In genomic region chr10:33279276-33279675, GRCh38 we compare ENCODE assay signal across 27 cellular contexts. TPM values are rescaled to one million over a fixed set of nuclear protein-coding genes. Genes with fewer than 3 reads are reported as not detected.
DNase-seq lines count a peak whose midpoint lies in the region; ATAC-seq, FAIRE-seq and TF ChIP-seq lines count a peak whose summit lies in the region.
"Had no signal": no experiment of that assay in that cellular context is flagged by ENCODE, and none has a peak within 500 bp of the region (broad histone marks: within the 10 kb centered on the region; RNA-seq: fewer than 3 reads in every experiment).

No MANE protein-coding gene starts in this region.

- peaks cover 40% of the 10 kb centered on the region for H3K27me3 Mint-ChIP-seq in activated T-helper 1 cell treated with anti-CD3 and anti-CD28 coated beads, Interleukin-12 subunit alpha, Interleukin-12 subunit beta, Interleukin-2, Interleukin-4 antibody, amounts not matched to agents 30 ng/mL and 10 ng/mL and 1 ng/mL, durations not matched to agents 14 hours and 24 hours and 36 hours (ENCODE audit: insufficient read depth)
- H3K27me3 Mint-ChIP-seq: type B pancreatic cell had no signal

- H3K9me3 Mint-ChIP-seq in activated T-helper 1 cell treated with anti-CD3 and anti-CD28 coated beads, Interleukin-12 subunit alpha, Interleukin-12 subunit beta, Interleukin-2, Interleukin-4 antibody, amounts not matched to agents 30 ng/mL and 10 ng/mL and 1 ng/mL, durations not matched to agents 14 hours and 24 hours and 36 hours: no peaks in the 10 kb centered on the region
- H3K9me3 Mint-ChIP-seq: activated naive CD8-positive, alpha-beta T cell treated with anti-CD3 and anti-CD28 coated beads, Interleukin-2, amount 10 ng/mL, durations not matched to agents 7 days and 5 days; activated T-helper 2 cell treated with anti-CD3 and anti-CD28 coated beads, Interferon-gamma antibody, Interleukin-2, Interleukin-4, amounts not matched to agents 10 μg/mL and 5 μg/mL and 100 μg/mL, durations not matched to agents 14 hours and 24 hours and 36 hours; memory B cell; stimulated activated naive CD8-positive, alpha-beta T cell treated with anti-CD3 and anti-CD28 coated beads, Interleukin-15, Interleukin-2, amounts not matched to agents 100 ng/mL and 50 ng/mL, for 24 hours; type B pancreatic cell had no signal

- intact Hi-C loops in activated T-helper 1 cell treated with anti-CD3 and anti-CD28 coated beads, Interleukin-12 subunit alpha, Interleukin-12 subunit beta, Interleukin-2, Interleukin-4 antibody, amounts not matched to agents 30 ng/mL and 10 ng/mL and 1 ng/mL, durations not matched to agents 14 hours and 24 hours and 36 hours (cut with micrococcal nuclease): no loop called here
- intact Hi-C loops in pancreas (cut with DNase I): no loop called here

- peak overlapping the region; percentile 11 for H3K27ac ChIP-seq in stomach smooth muscle (ENCODE audit: low read length)
- H3K27ac ChIP-seq in pancreas: no peak overlapping the region
- H3K27ac ChIP-seq: brain microvascular endothelial cell, colonic mucosa had no signal

- no peak overlapping the region for H3K9ac ChIP-seq in stomach smooth muscle (ENCODE audit: low read length in 2 of 2)

- H3K27ac Mint-ChIP-seq in activated T-helper 1 cell treated with anti-CD3 and anti-CD28 coated beads, Interleukin-12 subunit alpha, Interleukin-12 subunit beta, Interleukin-2, Interleukin-4 antibody, amounts not matched to agents 30 ng/mL and 10 ng/mL and 1 ng/mL, durations not matched to agents 14 hours and 24 hours and 36 hours: no peak overlapping the region
- H3K27ac Mint-ChIP-seq: activated naive CD8-positive, alpha-beta T cell treated with anti-CD3 and anti-CD28 coated beads, Interleukin-2, amount 10 ng/mL, durations not matched to agents 7 days and 5 days; activated T-helper 2 cell treated with anti-CD3 and anti-CD28 coated beads, Interferon-gamma antibody, Interleukin-2, Interleukin-4, amounts not matched to agents 10 μg/mL and 5 μg/mL and 100 μg/mL, durations not matched to agents 14 hours and 24 hours and 36 hours; memory B cell; naive thymus-derived CD4-positive, alpha-beta T cell; stimulated activated naive CD8-positive, alpha-beta T cell treated with anti-CD3 and anti-CD28 coated beads, Interleukin-15, Interleukin-2, amounts not matched to agents 100 ng/mL and 50 ng/mL, for 24 hours; type B pancreatic cell had no signal

- no peaks in the 10 kb centered on the region for H3K4me1 Mint-ChIP-seq in activated T-helper 1 cell treated with anti-CD3 and anti-CD28 coated beads, Interleukin-12 subunit alpha, Interleukin-12 subunit beta, Interleukin-2, Interleukin-4 antibody, amounts not matched to agents 30 ng/mL and 10 ng/mL and 1 ng/mL, durations not matched to agents 14 hours and 24 hours and 36 hours (ENCODE audit: low read depth)
- H3K4me1 Mint-ChIP-seq: activated naive CD8-positive, alpha-beta T cell treated with anti-CD3 and anti-CD28 coated beads, Interleukin-2, amount 10 ng/mL, durations not matched to agents 7 days and 5 days; memory B cell; naive thymus-derived CD4-positive, alpha-beta T cell had no signal

- no peak for FAIRE-seq in pancreas (lab: Jason Lieb, UNC)
- FAIRE-seq: RCC 7860, TTC549 had no signal

- H3K36me3 ChIP-seq in stomach smooth muscle (ENCODE audit: control insufficient read depth in 2 of 2, insufficient read depth in 2 of 2, low read length in 2 of 2): no peaks in the 10 kb centered on the region
- H3K36me3 ChIP-seq in pancreas: no peaks in the 10 kb centered on the region
- H3K36me3 ChIP-seq: colonic mucosa had no signal

- H3K4me1 ChIP-seq in stomach smooth muscle (ENCODE audit: control insufficient read depth, insufficient read depth, low read length) (peaks cover 14% of the 10 kb centered on the region), pancreas (no peaks in the 10 kb centered on the region)
- H3K4me1 ChIP-seq: colonic mucosa had no signal

- 68 to 78% methylated on average over 5 of the region's 5 CpGs for WGBS in pancreas, 2 donors

- no peaks in the 10 kb centered on the region for H3K27me3 ChIP-seq in stomach smooth muscle (ENCODE audit: control insufficient read depth in 1 of 2, insufficient read depth in 2 of 2, low read length in 2 of 2)
- H3K27me3 ChIP-seq in pancreas: peaks cover 0 to 4% (median 0%) of the 10 kb centered on the region in 4 donors
- H3K27me3 ChIP-seq: brain microvascular endothelial cell, colonic mucosa had no signal

- ATAC-seq in pancreas: no peak
- ATAC-seq: naive thymus-derived CD4-positive, alpha-beta T cell had no signal

- DNase-seq in GM04504 (ENCODE audit: low read depth): peak; percentile 60
- peak; percentile 42 for DNase-seq in SK-N-DZ (ENCODE audit: low spot score)
- DNase-seq in fibroblast of villous mesenchyme (ENCODE audit: low read depth): peak; percentile 73
- no peak for DNase-seq in activated T-helper 1 cell treated with anti-CD3 and anti-CD28 coated beads, Interleukin-12 subunit alpha, Interleukin-12 subunit beta, Interleukin-2, Interleukin-4 antibody, amounts not matched to agents 30 ng/mL and 10 ng/mL and 1 ng/mL, durations not matched to agents 14 hours and 24 hours and 36 hours (ENCODE audit: low spot score)
- DNase-seq in pancreas: no peak
- no peak for DNase-seq in activated CD4-positive, CD25-positive, alpha-beta regulatory T cell treated with anti-CD3 and anti-CD28 coated beads, Interleukin-2, amount 50 U/mL, for 72 hours
- DNase-seq: activated CD4-positive, alpha-beta T cell treated with anti-CD3 and anti-CD28 coated beads for 4 hours; activated naive CD8-positive, alpha-beta T cell treated with anti-CD3 and anti-CD28 coated beads, Interleukin-2, amount 10 ng/mL, durations not matched to agents 7 days and 5 days; brain microvascular endothelial cell; Caco-2; colonic mucosa; DND-41; foreskin melanocyte; HCEC 1CT; kidney glomerular epithelial cell; naive thymus-derived CD4-positive, alpha-beta T cell; NCI-H1105; NCI-H2081; NCI-H446 treated with DMSO at 0.1 percent for 48 hours; stimulated activated CD4-positive, alpha-beta T cell treated with anti-CD3 and anti-CD28 coated beads, Interleukin-2, amount 100 ng/mL, for 48 hours had no signal

- H3K4me3 Mint-ChIP-seq in activated T-helper 1 cell treated with anti-CD3 and anti-CD28 coated beads, Interleukin-12 subunit alpha, Interleukin-12 subunit beta, Interleukin-2, Interleukin-4 antibody, amounts not matched to agents 30 ng/mL and 10 ng/mL and 1 ng/mL, durations not matched to agents 14 hours and 24 hours and 36 hours: no peak overlapping the region
- H3K4me3 Mint-ChIP-seq: activated naive CD8-positive, alpha-beta T cell treated with anti-CD3 and anti-CD28 coated beads, Interleukin-2, amount 10 ng/mL, durations not matched to agents 7 days and 5 days; memory B cell; naive thymus-derived CD4-positive, alpha-beta T cell; stimulated activated naive CD8-positive, alpha-beta T cell treated with anti-CD3 and anti-CD28 coated beads, Interleukin-15, Interleukin-2, amounts not matched to agents 100 ng/mL and 50 ng/mL, for 24 hours; type B pancreatic cell had no signal

- TF ChIP-seq CTCF in fibroblast of villous mesenchyme (IDR thresholded peaks at IDR 0.05; ENCODE audit: insufficient read depth, low read depth, low read length) (peak; percentile 11), pancreas (IDR thresholded peaks at IDR 0.05) (no peak)

- H3K9me3 ChIP-seq in stomach smooth muscle (ENCODE audit: control insufficient read depth in 2 of 2, low read length in 2 of 2) (no peaks in the 10 kb centered on the region), pancreas (no peaks in the 10 kb centered on the region)
- H3K9me3 ChIP-seq: Caco-2, colonic mucosa had no signal

- H3K4me3 ChIP-seq in fibroblast of villous mesenchyme (ENCODE audit: low read depth, low read length): no peak overlapping the region
- H3K4me3 ChIP-seq in stomach smooth muscle (ENCODE audit: low read length in 2 of 2): no peak overlapping the region
- H3K4me3 ChIP-seq in pancreas: no peak overlapping the region
- H3K4me3 ChIP-seq: colonic mucosa had no signal

- no peaks in the 10 kb centered on the region for H3K36me3 Mint-ChIP-seq in activated T-helper 1 cell treated with anti-CD3 and anti-CD28 coated beads, Interleukin-12 subunit alpha, Interleukin-12 subunit beta, Interleukin-2, Interleukin-4 antibody, amounts not matched to agents 30 ng/mL and 10 ng/mL and 1 ng/mL, durations not matched to agents 14 hours and 24 hours and 36 hours (ENCODE audit: low read depth)
- H3K36me3 Mint-ChIP-seq: activated naive CD8-positive, alpha-beta T cell treated with anti-CD3 and anti-CD28 coated beads, Interleukin-2, amount 10 ng/mL, durations not matched to agents 7 days and 5 days; memory B cell; naive thymus-derived CD4-positive, alpha-beta T cell had no signal

RNA-seq across cellular contexts. Expression of gene NRP1, which starts 55.2 kb away (rescaled TPM):
- 32.4 and 36.6 TPM in 2 replicates for polyA plus RNA-seq in SK-N-DZ (2014; cell fraction: cytosol; rRNA removed)
- polyA plus RNA-seq in SK-N-DZ (2014; cell fraction: nucleus; rRNA removed): 28.2 and 32.6 TPM in 2 replicates
- total RNA-seq in fibroblast of villous mesenchyme (197 and 222 TPM in 2 replicates), pancreas (10 to 100 TPM; 26.2 to 56.4 (median 32.8) TPM)
- total RNA-seq in activated T-helper 1 cell treated with anti-CD3 and anti-CD28 coated beads, Interleukin-12 subunit alpha, Interleukin-12 subunit beta, Interleukin-2, Interleukin-4 antibody, amounts not matched to agents 30 ng/mL and 10 ng/mL and 1 ng/mL, durations not matched to agents 14 hours and 24 hours and 36 hours: 1.2 and 1.7 TPM in 2 replicates
- polyA plus RNA-seq in pancreas: 10 to 100 TPM; 12.0 to 26.0 TPM
- polyA plus RNA-seq: naive thymus-derived CD4-positive, alpha-beta T cell had no signal

Comparison
In these comparisons a context has a peak if more than half of its experiments do, and no peak if none do; other contexts are left out.
1. DNase-seq: peak in GM04504 (single experiment), SK-N-DZ (single experiment) and fibroblast of villous mesenchyme (single experiment); none in activated T-helper 1 cell treated with anti-CD3 and anti-CD28 coated beads, Interleukin-12 subunit alpha, Interleukin-12 subunit beta, Interleukin-2, Interleukin-4 antibody, amounts not matched to agents 30 ng/mL and 10 ng/mL and 1 ng/mL, durations not matched to agents 14 hours and 24 hours and 36 hours (single experiment), pancreas (0 of 6) and activated CD4-positive, CD25-positive, alpha-beta regulatory T cell treated with anti-CD3 and anti-CD28 coated beads, Interleukin-2, amount 50 U/mL, for 72 hours (single experiment).
2. RNA of gene NRP1, which starts 55.2 kb away (total RNA-seq): 197 to 222 TPM in fibroblast of villous mesenchyme and 26.2 to 56.4 TPM in pancreas; 1.2 to 1.7 TPM in activated T-helper 1 cell treated with anti-CD3 and anti-CD28 coated beads, Interleukin-12 subunit alpha, Interleukin-12 subunit beta, Interleukin-2, Interleukin-4 antibody, amounts not matched to agents 30 ng/mL and 10 ng/mL and 1 ng/mL, durations not matched to agents 14 hours and 24 hours and 36 hours; every median in the first group is over 10 times any median in the second.